33 cellular contexts compared by ENCODE assay signal in genomic region chr4:23577398-23577797, GRCh38.
"Had no signal": no experiment of that assay in that cellular context is flagged by ENCODE, and none has a peak within 500 bp of the region (broad histone marks: within the 10 kb centered on the region; RNA-seq: fewer than 3 reads in every experiment).

No MANE protein-coding gene starts in this region.

- H3K4me1 ChIP-seq: ascending aorta, body of pancreas, breast epithelium had no signal

- H3K27ac ChIP-seq: adrenal gland, ascending aorta, body of pancreas, brain microvascular endothelial cell, breast epithelium, cardiac muscle cell had no signal

- H3K4me3 ChIP-seq: adrenal gland, ascending aorta, body of pancreas, breast epithelium, cardiac muscle cell had no signal

- H3K9me3 ChIP-seq: adrenal gland, ascending aorta, body of pancreas had no signal

- ATAC-seq: activated naive CD4-positive, alpha-beta T cell treated with anti-CD3 and anti-CD28 coated beads, Interleukin-2, amount 50 U/mL, for 72 hours; activated naive CD8-positive, alpha-beta T cell treated with anti-CD3 and anti-CD28 coated beads, Interleukin-2, amount 50 U/mL, for 24 hours; activated T-cell treated with anti-CD3 and anti-CD28 coated beads, Interleukin-2, amount 50 U/mL, for 4 hours; activated T-cell treated with anti-CD3 and anti-CD28 coated beads, Interleukin-2, amount 50 U/mL, for 72 hours; activated T-helper 17 cell treated with anti-CD3 and anti-CD28 coated beads, Interleukin-2, amount 50 U/mL, for 72 hours; body of pancreas had no signal

- H3K27me3 ChIP-seq: adrenal gland, ascending aorta, body of pancreas, brain microvascular endothelial cell, breast epithelium, cardiac muscle cell had no signal

- H3K36me3 ChIP-seq: adrenal gland, ascending aorta, brain microvascular endothelial cell, breast epithelium, cardiac muscle cell had no signal

- DNase-seq: activated effector memory CD4-positive, alpha-beta T cell treated with anti-CD3 and anti-CD28 coated beads, Interleukin-2, amount 50 U/mL, for 16 hours; activated effector memory CD4-positive, alpha-beta T cell treated with Interleukin-2 at 50 U/mL for 16 hours; activated gamma-delta T cell; activated gamma-delta T cell treated with Interleukin-2 at 50 U/mL for 16 hours; activated naive CD4-positive, alpha-beta T cell; activated naive CD4-positive, alpha-beta T cell treated with anti-CD3 and anti-CD28 coated beads for 36 hours; activated naive CD4-positive, alpha-beta T cell treated with anti-CD3 and anti-CD28 coated beads, Interleukin-2, amount 10 ng/mL, durations not matched to agents 7 days and 5 days; activated naive CD4-positive, alpha-beta T cell treated with anti-CD3 and anti-CD28 coated beads, Interleukin-2, amount 50 U/mL, for 16 hours; activated naive CD4-positive, alpha-beta T cell treated with Interleukin-2 at 50 U/mL for 16 hours; activated naive CD8-positive, alpha-beta T cell treated with anti-CD3 and anti-CD28 coated beads for 36 hours; activated naive CD8-positive, alpha-beta T cell treated with anti-CD3 and anti-CD28 coated beads, Interleukin-2, amount 10 ng/mL, durations not matched to agents 7 days and 5 days; activated naive CD8-positive, alpha-beta T cell treated with anti-CD3 and anti-CD28 coated beads, Interleukin-2, amount 50 U/mL, for 24 hours; activated T-cell treated with anti-CD3 and anti-CD28 coated beads for 4 hours; activated T-cell treated with anti-CD3 and anti-CD28 coated beads, Interleukin-2, amount 50 U/mL, for 1 hour; activated T-cell treated with anti-CD3 and anti-CD28 coated beads, Interleukin-2, amount 50 U/mL, for 24 hours; activated T-cell treated with anti-CD3 and anti-CD28 coated beads, Interleukin-2, amount 50 U/mL, for 4 hours; activated T-cell treated with anti-CD3 and anti-CD28 coated beads, Interleukin-2, amount 50 U/mL, for 48 hours; activated T-cell treated with anti-CD3 and anti-CD28 coated beads, Interleukin-2, amount 50 U/mL, for 72 hours; adrenal gland; amniotic stem cell; amygdala; anterior cingulate cortex; aorta; body of pancreas; brain microvascular endothelial cell; caudate nucleus; central memory CD4-positive, alpha-beta T cell; cerebellar nuclear complex had no signal
